ENCODE assay signal across 25 cellular contexts in genomic region chr2:144329472-144329871, GRCh38.
A peak's percentile ranks its signal among the peaks of the same experiment; 100 is the strongest.
DNase-seq lines count a peak whose midpoint lies in the region; ATAC-seq, FAIRE-seq and TF ChIP-seq lines count a peak whose summit lies in the region.
"Had no signal": no experiment of that assay in that cellular context is flagged by ENCODE, and none has a peak within 500 bp of the region (broad histone marks: within the 10 kb centered on the region; RNA-seq: fewer than 3 reads in every experiment).

No MANE protein-coding gene starts in this region.

- no peaks in the 10 kb centered on the region for H3K9me3 ChIP-seq in HepG2 (ENCODE audit: low read length)
- no peaks in the 10 kb centered on the region for H3K9me3 ChIP-seq in right lobe of liver
- no peaks in the 10 kb centered on the region for H3K9me3 ChIP-seq in SU-DHL-6 (ENCODE audit: insufficient read depth, low read length)
- H3K9me3 ChIP-seq in astrocyte (ENCODE audit: insufficient read depth, low read depth, low read length) = no peaks in the 10 kb centered on the region
- H3K9me3 ChIP-seq: left ventricle myocardium inferior had no signal

- H3K4me1 ChIP-seq in HepG2 (ENCODE audit: insufficient read depth, low read length) = peaks cover 23% of the 10 kb centered on the region
- no peaks in the 10 kb centered on the region for H3K4me1 ChIP-seq in right lobe of liver
- peaks cover 13% of the 10 kb centered on the region for H3K4me1 ChIP-seq in astrocyte (ENCODE audit: insufficient read depth, low read length)

- no peaks in the 10 kb centered on the region for H4K20me1 ChIP-seq in HepG2 (ENCODE audit: insufficient read depth, low read length)
- H4K20me1 ChIP-seq in SU-DHL-6 (ENCODE audit: low read depth, low read length) = no peaks in the 10 kb centered on the region
- no peaks in the 10 kb centered on the region for H4K20me1 ChIP-seq in astrocyte (ENCODE audit: insufficient read depth, low read length)

- H3K27me3 ChIP-seq in HepG2 (ENCODE audit: control insufficient read depth in 1 of 2, insufficient read depth in 2 of 2, low read length in 2 of 2) (peaks cover 0 to 7% of the 10 kb centered on the region in 2 experiments; a peak in 1 of 5 replicates), right lobe of liver (no peaks in the 10 kb centered on the region), SU-DHL-6 (ENCODE audit: low read length) (no peaks in the 10 kb centered on the region), astrocyte (ENCODE audit: insufficient read depth, low read length) (no peaks in the 10 kb centered on the region)

- no peaks in the 10 kb centered on the region for H3K9me3 Mint-ChIP-seq in astrocyte (ENCODE audit: unreplicated experiment)
- no peaks in the 10 kb centered on the region for H3K9me3 Mint-ChIP-seq in T-cell
- H3K9me3 Mint-ChIP-seq: dendritic cell treated with granulocyte-macrophage colony-stimulating factor and Interleukin-4, amounts not matched to agents 40 ng/mL and 50 ng/mL, for 4 days; HFFc6 had no signal

- H2AFZ ChIP-seq in HepG2 (ENCODE audit: low read length) = no peak overlapping the region
- no peak overlapping the region for H2AFZ ChIP-seq in SU-DHL-6 (ENCODE audit: low read depth, low read length, severe bottlenecking)
- H2AFZ ChIP-seq in astrocyte (ENCODE audit: low read depth, low read length) = no peak overlapping the region

- peaks cover 12% of the 10 kb centered on the region; the same call in 1 of the 2 replicates for H3F3A ChIP-seq in SU-DHL-6 (ENCODE audit: insufficient read depth)

- ATAC-seq in HepG2 = no peak
- no peak for ATAC-seq in right lobe of liver
- no peak for ATAC-seq in T-cell (replicated peaks in 1 of 4)
- ATAC-seq: activated CD4-positive, CD25-positive, alpha-beta regulatory T cell treated with anti-CD3 and anti-CD28 coated beads, Interleukin-2, amount 50 U/mL, for 24 hours; PC-3 had no signal

- POLR2A ChIA-PET in HepG2 (lab: Yijun Ruan, JAX) (no interaction called here), T-cell (lab: Charles Lee) (interaction anchor here in 1 of 2 donors (0.5 to 0.6 kb wide), 2 partner anchors 19 to 50 kb away, joined by 3 read pairs; no protein-coding TSS in a partner anchor)

- no peaks in the 10 kb centered on the region for H3K27me3 Mint-ChIP-seq in astrocyte (ENCODE audit: low read depth, unreplicated experiment)
- H3K27me3 Mint-ChIP-seq in T-cell = no peaks in the 10 kb centered on the region

- no peak for DNase-seq in HepG2 (ENCODE audit: low spot score)
- DNase-seq in right lobe of liver = no peak
- DNase-seq in astrocyte (ENCODE audit: low read depth) = no peak
- DNase-seq in CD1c-positive myeloid dendritic cell (ENCODE audit: extremely low spot score) = no peak
- DNase-seq in T-cell = no peak
- no peak for DNase-seq in HTR-8/SVneo (ENCODE audit: insufficient read length, low spot score)
- DNase-seq: activated effector memory CD4-positive, alpha-beta T cell treated with anti-CD3 and anti-CD28 coated beads, Interleukin-2, amount 50 U/mL, for 16 hours; amniotic stem cell; C1 segment of cervical spinal cord; HFFc6; KBM-7; left ventricle myocardium inferior; NCI-H1436; NCI-H446; PC-3; Right ventricle myocardium superior; stimulated activated CD4-positive, alpha-beta T cell treated with anti-CD3 and anti-CD28 coated beads, Interleukin-2, amount 100 ng/mL, for 24 hours had no signal

- CTCF ChIA-PET in HepG2 (lab: Yijun Ruan, JAX; ENCODE audit: low intra/inter-chr PET ratio, low total read pairs) = no interaction called here
- CTCF ChIA-PET in T-cell (lab: Charles Lee) = no interaction called here

- H3K9ac ChIP-seq in HepG2 (ENCODE audit: insufficient read depth, low read depth, low read length) (no peak overlapping the region), SU-DHL-6 (ENCODE audit: low read length) (no peak overlapping the region), astrocyte (ENCODE audit: low read length) (no peak overlapping the region)

- TF ChIP-seq EP300 in HepG2 (IDR thresholded peaks at IDR 0.05; ENCODE audit: low read depth in 2 of 2, low read length in 2 of 2) (no peak), HepG2 (CRISPR knock-in tag; IDR thresholded peaks at IDR 0.05; ENCODE audit: borderline replicate concordance) (no peak)

- TF ChIP-seq CTCF in HepG2 (CRISPR knock-in tag; IDR thresholded peaks at IDR 0.05) = no peak
- no peak for TF ChIP-seq CTCF in right lobe of liver (IDR thresholded peaks at IDR 0.05)
- no peak for TF ChIP-seq CTCF in SU-DHL-6 (IDR thresholded peaks at IDR 0.05; ENCODE audit: insufficient read depth, low read length, poor library complexity, severe bottlenecking)
- no peak for TF ChIP-seq CTCF in astrocyte (IDR thresholded peaks at IDR 0.05; ENCODE audit: insufficient read depth, low read depth, low read length)

- H3K4me2 ChIP-seq in HepG2 (ENCODE audit: low read depth, low read length) = no peak overlapping the region
- H3K4me2 ChIP-seq in SU-DHL-6 (ENCODE audit: low read depth, low read length, poor library complexity, severe bottlenecking) = peak overlapping the region; percentile 94
- H3K4me2 ChIP-seq in astrocyte (ENCODE audit: low read length) = no peak overlapping the region
- H3K4me2 ChIP-seq: smooth muscle cell had no signal

- no TSS peak for BruUV-seq in HepG2 (replicated peaks; lab: Mats Ljungman, UMichigan)

- H3K4me3 Mint-ChIP-seq in astrocyte (ENCODE audit: unreplicated experiment) = peak overlapping the region; percentile 42
- H3K4me3 Mint-ChIP-seq in T-cell = no peak overlapping the region
- H3K4me3 Mint-ChIP-seq: dendritic cell treated with granulocyte-macrophage colony-stimulating factor and Interleukin-4, amounts not matched to agents 40 ng/mL and 50 ng/mL, for 4 days; HFFc6 had no signal

- H3K27ac Mint-ChIP-seq in astrocyte (ENCODE audit: unreplicated experiment) (no peak overlapping the region), T-cell (no peak overlapping the region)
- H3K27ac Mint-ChIP-seq: dendritic cell treated with granulocyte-macrophage colony-stimulating factor and Interleukin-4, amounts not matched to agents 40 ng/mL and 50 ng/mL, for 4 days; HFFc6 had no signal

- H3K27ac ChIP-seq in HepG2 (ENCODE audit: extremely low read length, insufficient read depth, low read length) (no peak overlapping the region), right lobe of liver (no peak overlapping the region), SU-DHL-6 (ENCODE audit: low read depth, low read length) (no peak overlapping the region), astrocyte (ENCODE audit: low read depth, low read length) (no peak overlapping the region)
- H3K27ac ChIP-seq: left ventricle myocardium inferior had no signal

- FAIRE-seq in HepG2 (lab: Jason Lieb, UNC) (no peak), astrocyte (lab: Jason Lieb, UNC) (no peak), HTR-8/SVneo (lab: Jason Lieb, UNC) (no peak)
- FAIRE-seq: endometrium, islet of Langerhans, TTC549, urothelium cell line had no signal

- in situ Hi-C loops in HepG2 (cut with HindIII; ENCODE audit: extremely low pct_ligation_motif_present, low pct_unique_long_range_greater_than_20kb) = no loop called here

- H3K4me1 Mint-ChIP-seq in astrocyte (ENCODE audit: low read depth, unreplicated experiment) (peaks cover 40% of the 10 kb centered on the region), T-cell (peaks cover 46 to 62% (median 55%) of the 10 kb centered on the region in 3 donors)

- TF ChIP-seq RAD21 in HepG2 (CRISPR knock-in tag; IDR thresholded peaks at IDR 0.05) = no peak

- intact Hi-C loops in HepG2 (cut with micrococcal nuclease; ENCODE audit: unreplicated experiment) = no loop called here
- intact Hi-C loops in right lobe of liver (cut with DNase I) = no loop called here

- WGBS in HepG2 (ENCODE audit: low lambda C conversion rate) = 83% methylated on average over 2 of the region's 2 CpGs
- 95% methylated on average over 2 of the region's 2 CpGs for WGBS in right lobe of liver (ENCODE audit: insufficient coverage, low coverage, low lambda C conversion rate, missing lambda C conversion rate)

- H3K9me2 ChIP-seq in SU-DHL-6 (replicated peaks; ENCODE audit: insufficient read depth, low read length) = no peaks in the 10 kb centered on the region

- H3K36me3 ChIP-seq in HepG2 (replicated peaks in 1 of 2; ENCODE audit: control insufficient read depth in 1 of 2, insufficient read depth in 2 of 2, low read length in 2 of 2) = no peaks in the 10 kb centered on the region; a peak in 1 of 5 replicates
- H3K36me3 ChIP-seq in right lobe of liver = no peaks in the 10 kb centered on the region
- no peaks in the 10 kb centered on the region for H3K36me3 ChIP-seq in SU-DHL-6 (ENCODE audit: low read length)
- H3K36me3 ChIP-seq in astrocyte (ENCODE audit: insufficient read depth, low read length) = no peaks in the 10 kb centered on the region
- H3K36me3 ChIP-seq: left ventricle myocardium inferior had no signal

- peaks cover 5% of the 10 kb centered on the region for H3K36me3 Mint-ChIP-seq in astrocyte (ENCODE audit: low read depth, unreplicated experiment)
- H3K36me3 Mint-ChIP-seq in T-cell = peaks cover 14% of the 10 kb centered on the region

- TF ChIP-seq POLR2A in HepG2 (IDR thresholded peaks at IDR 0.05; ENCODE audit: insufficient read depth in 1 of 2, low read depth in 2 of 2, low read length in 2 of 2) (no peak), right lobe of liver (IDR thresholded peaks at IDR 0.05) (no peak)

- H3K4me3 ChIP-seq in HepG2 (replicated peaks in 1 of 3; ENCODE audit: insufficient read depth in 1 of 3, low read depth in 2 of 3, low read length in 3 of 3) = no peak overlapping the region
- no peak overlapping the region for H3K4me3 ChIP-seq in right lobe of liver
- H3K4me3 ChIP-seq in SU-DHL-6 (ENCODE audit: insufficient read depth, low read length, poor library complexity, severe bottlenecking) = no peak overlapping the region
- no peak overlapping the region for H3K4me3 ChIP-seq in astrocyte (ENCODE audit: insufficient read depth, low read depth, low read length)
- H3K4me3 ChIP-seq: left ventricle myocardium inferior, smooth muscle cell had no signal

- H3K79me2 ChIP-seq in HepG2 (ENCODE audit: insufficient read depth, low read length) = no peaks in the 10 kb centered on the region
- H3K79me2 ChIP-seq in SU-DHL-6 (ENCODE audit: insufficient read depth, low read length) = peaks cover 71% of the 10 kb centered on the region
- H3K79me2 ChIP-seq in astrocyte (ENCODE audit: insufficient read depth, low read length) = peaks cover 25% of the 10 kb centered on the region

TF ChIP-seq in HepG2, 621 proteins besides CTCF, POLR2A, EP300 and RAD21:
- peak; percentile 51; the same call in 1 of the 2 replicates for TF ChIP-seq ZNF317 (CRISPR knock-in tag; IDR thresholded peaks at IDR 0.05)
- TF ChIP-seq ZNF607 (CRISPR knock-in tag; IDR thresholded peaks at IDR 0.05; ENCODE audit: borderline replicate concordance) = no peak
